In the genomic region with DNA sequence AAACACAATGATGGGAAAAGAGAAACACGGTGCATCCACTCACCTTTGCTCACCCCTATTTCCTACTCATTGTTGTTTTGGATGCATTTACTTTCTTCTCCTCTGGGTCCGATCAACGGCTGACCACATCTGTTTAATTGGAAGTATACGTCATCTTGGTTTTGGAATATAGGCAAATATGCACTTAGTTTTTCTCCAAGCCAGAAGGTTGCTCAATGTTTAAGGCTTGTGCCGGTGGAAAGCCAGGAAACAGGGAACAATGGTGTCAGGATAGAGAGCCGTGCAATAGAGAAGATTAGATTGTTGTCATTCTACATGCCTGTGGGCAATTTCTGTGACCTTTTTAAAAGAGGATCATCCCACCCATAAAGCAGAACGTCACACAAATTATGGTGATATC, we compare ENCODE assay signal across 26 cellular contexts.
DNase-seq lines count a peak whose midpoint lies in the region; ATAC-seq and TF ChIP-seq lines count a peak whose summit lies in the region.
"Had no signal": no experiment of that assay in that cellular context is flagged by ENCODE, and none has a peak within 500 bp of the region (broad histone marks: within the 10 kb centered on the region; RNA-seq: fewer than 3 reads in every experiment).

No MANE protein-coding gene starts in this region.

- in situ Hi-C loops in astrocyte of the spinal cord (cut with HindIII; ENCODE audit: low sequenced_read_pairs) = no loop called here

- intact Hi-C loops in left ventricle myocardium superior (cut with micrococcal nuclease) = no loop called here
- intact Hi-C loops in left ventricle myocardium inferior (cut with micrococcal nuclease) = no loop called here

- no peak overlapping the region for H3K27ac Mint-ChIP-seq in nephron progenitor cell
- H3K27ac Mint-ChIP-seq: activated naive CD4-positive, alpha-beta T cell treated with anti-CD3 and anti-CD28 coated beads for 36 hours; CD8-positive, alpha-beta memory T cell; T-helper 2 cell treated with Interferon-gamma antibody and Interleukin-4, amounts not matched to agents 5 μg/mL and 100 μg/mL, for 36 hours had no signal

- TF ChIP-seq CTCF in left ventricle myocardium inferior (IDR thresholded peaks at IDR 0.05; ENCODE audit: borderline replicate concordance) (no peak), astrocyte of the spinal cord (IDR thresholded peaks at IDR 0.05; ENCODE audit: low read depth, low read length) (no peak), fibroblast of villous mesenchyme (IDR thresholded peaks at IDR 0.05; ENCODE audit: insufficient read depth, low read depth, low read length) (no peak), nephron progenitor cell (IDR thresholded peaks at IDR 0.05) (no peak)

- no peak overlapping the region for H3K27ac ChIP-seq in left ventricle myocardium inferior (replicated peaks)
- H3K27ac ChIP-seq: cardiac muscle cell, heart left ventricle, skin epidermis, thyroid gland had no signal

- peaks cover 6% of the 10 kb centered on the region for H3K4me1 Mint-ChIP-seq in nephron progenitor cell
- H3K4me1 Mint-ChIP-seq: CD8-positive, alpha-beta memory T cell had no signal

- H3K4me3 ChIP-seq in left ventricle myocardium inferior (no peak overlapping the region), astrocyte of the spinal cord (ENCODE audit: low read depth, low read length) (no peak overlapping the region), fibroblast of villous mesenchyme (ENCODE audit: low read depth, low read length) (no peak overlapping the region)
- H3K4me3 ChIP-seq: cardiac muscle cell, heart left ventricle, K562, skin epidermis, thyroid gland had no signal

- H3K36me3 Mint-ChIP-seq in nephron progenitor cell (ENCODE audit: low read depth) = peaks cover 10% of the 10 kb centered on the region
- H3K36me3 Mint-ChIP-seq: CD8-positive, alpha-beta memory T cell had no signal

- peaks cover 3% of the 10 kb centered on the region for H3K27me3 Mint-ChIP-seq in nephron progenitor cell (ENCODE audit: low read depth, poor library complexity)
- H3K27me3 Mint-ChIP-seq: CD8-positive, alpha-beta memory T cell had no signal

- peaks cover 12% of the 10 kb centered on the region for H3K9me3 ChIP-seq in left ventricle myocardium inferior (replicated peaks)
- H3K9me3 ChIP-seq: thyroid gland had no signal

- peak; percentile 17 for ATAC-seq in left ventricle myocardium superior
- ATAC-seq in GM21717 (IDR thresholded peaks at IDR 0.05; ENCODE audit: unreplicated experiment) = no peak
- ATAC-seq: K562 had no signal

- no peaks in the 10 kb centered on the region for H3K4me1 ChIP-seq in left ventricle myocardium inferior

- no peak overlapping the region for H3K4me3 Mint-ChIP-seq in nephron progenitor cell
- H3K4me3 Mint-ChIP-seq: activated naive CD4-positive, alpha-beta T cell treated with anti-CD3 and anti-CD28 coated beads for 36 hours; CD8-positive, alpha-beta memory T cell; T-helper 2 cell treated with Interferon-gamma antibody and Interleukin-4, amounts not matched to agents 5 μg/mL and 100 μg/mL, for 36 hours had no signal

- H3K27me3 ChIP-seq in left ventricle myocardium inferior (ENCODE audit: low read depth) = no peaks in the 10 kb centered on the region
- H3K27me3 ChIP-seq: cardiac muscle cell, heart left ventricle, thyroid gland had no signal

- H3K36me3 ChIP-seq in left ventricle myocardium inferior = no peaks in the 10 kb centered on the region
- H3K36me3 ChIP-seq: cardiac muscle cell, heart left ventricle, thyroid gland had no signal

- DNase-seq in left ventricle myocardium superior = no peak
- DNase-seq in left ventricle myocardium inferior = no peak
- DNase-seq in astrocyte of the spinal cord (ENCODE audit: low read depth, low spot score) = peak; percentile 22
- DNase-seq in fibroblast of villous mesenchyme (ENCODE audit: low read depth) = peak; percentile 53
- DNase-seq in RKO (ENCODE audit: low spot score) = no peak
- DNase-seq in nephron progenitor cell = no peak
- no peak for DNase-seq in iPS-NIHi7 (ENCODE audit: extremely low spot score)
- DNase-seq: 8988T; activated CD4-positive, CD25-positive, alpha-beta regulatory T cell treated with anti-CD3 and anti-CD28 coated beads, Interleukin-2, amount 50 U/mL, for 72 hours; activated CD8-positive, alpha-beta memory T cell treated with anti-CD3 and anti-CD28 coated beads, Interleukin-2, amount 50 U/mL, for 4 hours; activated naive CD4-positive, alpha-beta T cell treated with anti-CD3 and anti-CD28 coated beads for 36 hours; CD8-positive, alpha-beta memory T cell; effector memory CD4-positive, alpha-beta T cell; GF-D8; heart left ventricle; kidney; NCI-H1417; NCI-H2227 treated with DMSO at 0.1 percent for 48 hours; NK-92 treated with Interleukin-12 subunit alpha and Interleukin-12 subunit beta, amount 100 ng/mL, for 24 hours; SHP77 treated with DMSO at 0.1 percent for 48 hours; thyroid gland had no signal

- H3K9me3 Mint-ChIP-seq in nephron progenitor cell = peaks cover 13% of the 10 kb centered on the region

Comparison
In these comparisons a context has a peak if more than half of its experiments do, and no peak if none do; other contexts are left out.
1. DNase-seq: peak in astrocyte of the spinal cord (single experiment) and fibroblast of villous mesenchyme (single experiment); none in left ventricle myocardium superior (single experiment), left ventricle myocardium inferior (single experiment), RKO (single experiment), nephron progenitor cell (single experiment) and iPS-NIHi7 (single experiment).